In genomic region chr2:112150851-112151250, GRCh38 we compare ENCODE assay signal across 14 cellular contexts. TPM values are rescaled to one million over a fixed set of nuclear protein-coding genes. Genes with fewer than 3 reads are reported as not detected.
A peak's percentile ranks its signal among the peaks of the same experiment; 100 is the strongest.
DNase-seq lines count a peak whose midpoint lies in the region; ATAC-seq, FAIRE-seq and TF ChIP-seq lines count a peak whose summit lies in the region.
"Had no signal": no experiment of that assay in that cellular context is flagged by ENCODE, and none has a peak within 500 bp of the region (broad histone marks: within the 10 kb centered on the region; RNA-seq: fewer than 3 reads in every experiment).

No MANE protein-coding gene starts in this region.

- BruUV-seq in IMR-90 (replicated peaks; lab: Mats Ljungman, UMichigan), result no TSS peak

- DNase-seq in IMR-90 (no peak), astrocyte (ENCODE audit: low read depth) (no peak), lower leg skin (ENCODE audit: low spot score in 2 of 2) (peak; percentile 8 to 70), spleen (no peak), UCSD-AML1 (lab: John Stamatoyannopoulos, UW; ENCODE audit: unreplicated experiment) (no peak), Ammon's horn (ENCODE audit: low spot score) (no peak), cerebellar nuclear complex (lab: John Stamatoyannopoulos, UW) (no peak)
- DNase-seq: activated CD4-positive, CD25-positive, alpha-beta regulatory T cell; activated naive CD8-positive, alpha-beta T cell treated with anti-CD3 and anti-CD28 coated beads, Interleukin-2, amount 50 U/mL, for 24 hours; BE2C; NCI-H1930; NCI-H526; PC-3; transverse colon had no signal

- no peak overlapping the region for H2BK15ac ChIP-seq in IMR-90 (ENCODE audit: low read depth, low read length)

- H3K36me3 ChIP-seq in IMR-90 (ENCODE audit: control insufficient read depth, insufficient read depth, low read length), result no peaks in the 10 kb centered on the region
- no peaks in the 10 kb centered on the region for H3K36me3 ChIP-seq in astrocyte (ENCODE audit: insufficient read depth, low read length)
- H3K36me3 ChIP-seq in spleen, result no peaks in the 10 kb centered on the region
- H3K36me3 ChIP-seq: BE2C, transverse colon had no signal

- no peaks in the 10 kb centered on the region for H3K79me2 ChIP-seq in astrocyte (ENCODE audit: insufficient read depth, low read length)

- H3K23ac ChIP-seq in IMR-90 (ENCODE audit: low read depth, low read length), result peak overlapping the region; percentile 15; the same call in 1 of the 2 replicates

- dilution Hi-C loops in IMR-90 (cut with HindIII; ENCODE audit: low sequenced_read_pairs, unreplicated experiment), result no loop called here

- H3K9me3 Mint-ChIP-seq in astrocyte (ENCODE audit: unreplicated experiment), result no peaks in the 10 kb centered on the region
- H3K9me3 Mint-ChIP-seq: activated naive CD8-positive, alpha-beta T cell treated with anti-CD3 and anti-CD28 coated beads, Interleukin-2, amount 50 U/mL, for 24 hours had no signal

- H3K4me3 ChIP-seq in IMR-90 (ENCODE audit: insufficient read depth, low read depth, low read length), result no peak overlapping the region
- no peak overlapping the region for H3K4me3 ChIP-seq in astrocyte (ENCODE audit: insufficient read depth, low read depth, low read length)
- no peak overlapping the region for H3K4me3 ChIP-seq in lower leg skin (ENCODE audit: low read depth, poor library complexity, severe bottlenecking)
- no peak overlapping the region for H3K4me3 ChIP-seq in spleen
- H3K4me3 ChIP-seq: transverse colon had no signal

- peak overlapping the region; percentile 79 for H3K27ac Mint-ChIP-seq in astrocyte (ENCODE audit: unreplicated experiment)
- H3K27ac Mint-ChIP-seq: activated naive CD8-positive, alpha-beta T cell treated with anti-CD3 and anti-CD28 coated beads, Interleukin-2, amount 50 U/mL, for 24 hours had no signal

- H3K4me2 ChIP-seq in IMR-90 (ENCODE audit: low read depth, low read length) (no peak overlapping the region), astrocyte (ENCODE audit: low read length) (peak overlapping the region; percentile 28)

- POLR2A ChIA-PET in IMR-90 (lab: Charles Lee; ENCODE audit: unreplicated experiment), result no interaction called here

- no peak overlapping the region for H3K4me3 Mint-ChIP-seq in astrocyte (ENCODE audit: unreplicated experiment)
- H3K4me3 Mint-ChIP-seq: activated naive CD8-positive, alpha-beta T cell treated with anti-CD3 and anti-CD28 coated beads, Interleukin-2, amount 50 U/mL, for 24 hours had no signal

- peak overlapping the region; percentile 52 for H2BK5ac ChIP-seq in IMR-90 (ENCODE audit: low read depth, low read length, poor library complexity, severe bottlenecking)

- peak overlapping the region; percentile 9 for H3K4ac ChIP-seq in IMR-90 (ENCODE audit: low read depth, low read length)

- no peaks in the 10 kb centered on the region for H3K27me3 Mint-ChIP-seq in astrocyte (ENCODE audit: low read depth, unreplicated experiment)
- H3K27me3 Mint-ChIP-seq: activated naive CD8-positive, alpha-beta T cell treated with anti-CD3 and anti-CD28 coated beads, Interleukin-2, amount 50 U/mL, for 24 hours had no signal

- CTCF ChIA-PET in IMR-90 (lab: Yijun Ruan, JAX), result no interaction called here

- TF ChIP-seq CTCF in IMR-90 (conservative IDR thresholded peaks at IDR 0.05; ENCODE audit: low read depth, low read length), result no peak
- no peak for TF ChIP-seq CTCF in astrocyte (IDR thresholded peaks at IDR 0.05; ENCODE audit: insufficient read depth, low read depth, low read length)
- no peak for TF ChIP-seq CTCF in lower leg skin (IDR thresholded peaks at IDR 0.05)
- no peak for TF ChIP-seq CTCF in spleen (IDR thresholded peaks at IDR 0.05 in 8 of 11, conservative IDR thresholded peaks at IDR 0.05 in 3 of 11)

- peak overlapping the region; percentile 11 to 66; a peak in 2 of 4 replicates for H4K8ac ChIP-seq in IMR-90 (ENCODE audit: low read depth in 2 of 2, low read length in 2 of 2)

- intact Hi-C loops in IMR-90 (cut with micrococcal nuclease), result no loop called here
- intact Hi-C loops in lower leg skin (cut with DNase I; ENCODE audit: low total_unique reads), result no loop called here
- intact Hi-C loops in spleen (cut with DNase I; ENCODE audit: low total_unique reads), result no loop called here

- ATAC-seq in IMR-90 (ENCODE audit: low read depth), result peak; percentile 6
- ATAC-seq: activated naive CD8-positive, alpha-beta T cell treated with anti-CD3 and anti-CD28 coated beads, Interleukin-2, amount 50 U/mL, for 24 hours; PC-3 had no signal

- H2AFZ ChIP-seq in IMR-90 (replicated peaks; ENCODE audit: low read length, poor library complexity) (peak overlapping the region; percentile 77), astrocyte (ENCODE audit: low read depth, low read length) (peak overlapping the region; percentile 55)

- H2BK120ac ChIP-seq in IMR-90 (ENCODE audit: low read depth, low read length), result peak overlapping the region; percentile 39; the same call in 1 of the 2 replicates

- no peak for FAIRE-seq in astrocyte (lab: Jason Lieb, UNC)

- peak overlapping the region; percentile 80 for H2AK9ac ChIP-seq in IMR-90 (replicated peaks; ENCODE audit: low read depth, low read length, poor library complexity)

- peaks cover 10% of the 10 kb centered on the region for H3K4me1 ChIP-seq in IMR-90 (ENCODE audit: control insufficient read depth, insufficient read depth, low read length)
- H3K4me1 ChIP-seq in astrocyte (ENCODE audit: insufficient read depth, low read length), result peaks cover 13% of the 10 kb centered on the region
- H3K4me1 ChIP-seq in spleen, result peaks cover 0 to 16% (median 11%) of the 10 kb centered on the region in 6 donors
- H3K4me1 ChIP-seq: BE2C, transverse colon had no signal

- H3K18ac ChIP-seq in IMR-90 (ENCODE audit: low read depth, low read length), result peak overlapping the region; percentile 21; the same call in 1 of the 2 replicates

- H3K9ac ChIP-seq in IMR-90 (ENCODE audit: low read depth, low read length), result no peak overlapping the region
- H3K9ac ChIP-seq in astrocyte (ENCODE audit: low read length), result peak overlapping the region; percentile 54

- H3K9me3 ChIP-seq in IMR-90 (ENCODE audit: control insufficient read depth, insufficient read depth, low read length), result no peaks in the 10 kb centered on the region
- H3K9me3 ChIP-seq in astrocyte (ENCODE audit: insufficient read depth, low read depth, low read length), result no peaks in the 10 kb centered on the region
- no peaks in the 10 kb centered on the region for H3K9me3 ChIP-seq in spleen
- H3K9me3 ChIP-seq: BE2C, transverse colon had no signal

- peaks cover 5% of the 10 kb centered on the region for H3K9me1 ChIP-seq in IMR-90 (ENCODE audit: insufficient read depth, low read length)

- peaks cover 23% of the 10 kb centered on the region for H3K4me1 Mint-ChIP-seq in astrocyte (ENCODE audit: low read depth, unreplicated experiment)

- in situ Hi-C loops in IMR-90 (cut with MboI; ENCODE audit: low sequenced_read_pairs), result no loop called here

- 0 out of 2 replicates have a peak overlapping the region, but pooled peaks have one; percentile 5 for H3K14ac ChIP-seq in IMR-90 (replicated peaks; ENCODE audit: low read depth, low read length)

- peak overlapping the region; percentile 43; the same call in 1 of the 2 replicates for H3K27ac ChIP-seq in IMR-90 (ENCODE audit: insufficient read depth, low read length)
- peak overlapping the region; percentile 69 for H3K27ac ChIP-seq in astrocyte (ENCODE audit: low read depth, low read length)
- peak overlapping the region in 7 of 8 donors; percentile 20 to 58 (median 45) for H3K27ac ChIP-seq in spleen
- H3K27ac ChIP-seq: transverse colon had no signal

- no peak for TF ChIP-seq POLR2A in IMR-90 (IDR thresholded peaks at IDR 0.05; ENCODE audit: low read depth, low read length)
- no peak for TF ChIP-seq POLR2A in lower leg skin (IDR thresholded peaks at IDR 0.05)
- TF ChIP-seq POLR2A in spleen (IDR thresholded peaks at IDR 0.05), result no peak

- WGBS in IMR-90 (ENCODE audit: extremely low coverage in 2 of 2, insufficient read length in 1 of 2), 2 experiments, result no CpG with 5 or more reads among the region's 11 CpGs
- 76 to 80% methylated on average over 11 of the region's 11 CpGs for WGBS in lower leg skin, 2 donors
- WGBS in spleen, 5 donors, result 81 to 89% (median 88%) methylated on average over 11 of the region's 11 CpGs

- peak overlapping the region; percentile 62; the same call in 1 of the 2 replicates for H2BK20ac ChIP-seq in IMR-90 (ENCODE audit: low read depth, low read length)

- peak overlapping the region; percentile 24; the same call in 1 of the 2 replicates for H4K5ac ChIP-seq in IMR-90 (ENCODE audit: low read depth, low read length)

- H3K79me1 ChIP-seq in IMR-90 (ENCODE audit: low read depth in 1 of 2, low read length in 2 of 2), result 0 out of 4 replicates have a peak, but pooled peaks cover 0 to 11% of the 10 kb centered on the region in 2 experiments

- no peaks in the 10 kb centered on the region for H3K27me3 ChIP-seq in IMR-90 (ENCODE audit: control insufficient read depth, insufficient read depth, low read length)
- no peaks in the 10 kb centered on the region for H3K27me3 ChIP-seq in astrocyte (ENCODE audit: insufficient read depth, low read length)
- H3K27me3 ChIP-seq in spleen (replicated peaks in 1 of 7), result no peaks in the 10 kb centered on the region
- H3K27me3 ChIP-seq: BE2C, transverse colon had no signal

- no peak overlapping the region for H3K56ac ChIP-seq in IMR-90 (ENCODE audit: extremely low read depth, insufficient read depth, low read length)

- TF ChIP-seq RAD21 in IMR-90 (IDR thresholded peaks at IDR 0.05; ENCODE audit: low read length), result no peak

- H4K20me1 ChIP-seq in IMR-90 (ENCODE audit: insufficient read depth, low read length) (no peaks in the 10 kb centered on the region), astrocyte (ENCODE audit: insufficient read depth, low read length) (no peaks in the 10 kb centered on the region)

- H2AK5ac ChIP-seq in IMR-90 (ENCODE audit: low read depth, low read length), result peak overlapping the region; percentile 56; the same call in 1 of the 2 replicates

- peaks cover 2% of the 10 kb centered on the region for H3K36me3 Mint-ChIP-seq in astrocyte (ENCODE audit: low read depth, unreplicated experiment)

- H4K91ac ChIP-seq in IMR-90 (ENCODE audit: insufficient read depth, low read depth, low read length), result peak overlapping the region; percentile 70; the same call in 1 of the 2 replicates

TF ChIP-seq in IMR-90, 13 proteins besides CTCF, POLR2A, EP300 and RAD21:
- TF ChIP-seq SMC3 (IDR thresholded peaks at IDR 0.05; ENCODE audit: low read depth, low read length), result no peak
- TF ChIP-seq RFX5 (IDR thresholded peaks at IDR 0.05; ENCODE audit: low read depth, low read length), result no peak

RNA-seq across cellular contexts. Expression of gene FBLN7, which starts 12.7 kb away (rescaled TPM):
- total RNA-seq in IMR-90 (2012; rRNA removed), result under 0.01 and 0.18 TPM in 2 replicates
- 1.0 and 1.2 TPM in 2 replicates for polyA plus RNA-seq in IMR-90 (2012; rRNA removed)
- 1.00 and 1.5 TPM in 2 replicates for polyA plus RNA-seq in IMR-90 (2012; cell fraction: cytosol; rRNA removed)
- polyA plus RNA-seq in IMR-90 (2012; cell fraction: nucleus; rRNA removed; ENCODE audit: low replicate concordance), result 0.59 and 0.69 TPM in 2 replicates
- not detected in 2 replicates for total RNA-seq in astrocyte
- total RNA-seq in lower leg skin, result 10 to 100 TPM in 1 of 4 donors, 1 to 10 TPM in 3; 3.6 to 10.2 (median 5.9) TPM
- total RNA-seq in spleen, result 10 to 100 TPM in 3 of 7 donors, 1 to 10 TPM in 4; 6.5 to 14.5 (median 9.0) TPM
- 1 to 10 TPM; 1.5 to 2.1 (median 2.0) TPM for polyA plus RNA-seq in spleen

Comparison
In these comparisons a context has a peak if more than half of its experiments do, and no peak if none do; other contexts are left out.
1. DNase-seq: peak in lower leg skin (2 of 2); none in IMR-90 (single experiment), astrocyte (single experiment), spleen (single experiment), UCSD-AML1 (single experiment), Ammon's horn (single experiment) and cerebellar nuclear complex (0 of 2).
2. Peak in every context shown above with its lines, with median percentiles within 50 percentile points of each other: H3K27ac ChIP-seq.